11 cellular contexts compared by ENCODE assay signal in the genomic region with DNA sequence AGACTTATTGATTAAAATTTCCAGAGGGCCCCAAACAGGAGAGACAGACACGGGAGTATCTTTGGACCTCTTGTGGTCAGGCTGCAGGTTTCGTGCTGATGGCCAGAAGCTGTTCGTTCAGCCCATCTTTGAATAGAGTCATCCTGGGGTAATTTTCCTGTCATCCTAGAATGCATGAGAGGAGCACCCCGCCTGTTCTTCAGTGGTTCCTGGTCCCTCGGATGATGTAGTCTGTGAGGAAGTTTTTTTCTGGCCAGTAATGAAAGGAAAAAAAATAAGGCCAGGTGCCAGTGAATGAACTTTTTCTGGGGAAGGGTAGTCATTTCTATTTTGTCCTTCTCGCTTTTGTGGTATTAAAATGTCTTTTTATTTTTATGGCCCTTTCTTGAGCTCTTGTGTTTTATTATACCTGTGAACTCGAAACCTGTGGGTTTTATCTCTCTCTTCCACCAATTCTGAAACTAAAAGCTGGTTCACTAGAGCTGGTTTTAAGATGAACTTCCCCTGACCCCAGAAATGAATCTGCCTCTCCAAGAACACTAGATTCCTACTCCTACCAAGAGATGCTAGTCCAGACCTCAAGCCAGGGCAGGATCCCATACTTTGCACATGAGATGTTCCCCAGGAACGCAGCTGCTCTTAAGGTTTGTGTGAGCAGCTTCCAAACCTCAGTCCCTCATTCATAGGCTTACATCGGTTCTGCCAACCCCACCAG. TPM values are rescaled to one million over a fixed set of nuclear protein-coding genes. Genes with fewer than 3 reads are reported as not detected.
DNase-seq lines count a peak whose midpoint lies in the region; ATAC-seq lines count a peak whose summit lies in the region.
"Had no signal": no experiment of that assay in that cellular context is flagged by ENCODE, and none has a peak within 500 bp of the region (broad histone marks: within the 10 kb centered on the region; RNA-seq: fewer than 3 reads in every experiment).

No MANE protein-coding gene starts in this region.

- peak; percentile 83 for DNase-seq in myocyte (ENCODE audit: low read depth)
- no peak for DNase-seq in germinal center (ENCODE audit: low spot score)
- DNase-seq in HUDEP-2 (lab: John Stamatoyannopoulos, UW; ENCODE audit: unreplicated experiment in 76 of 76) = no peak
- DNase-seq in DMS153 treated with DMSO at 0.1 percent for 48 hours (lab: John Stamatoyannopoulos, UW; ENCODE audit: unreplicated experiment) = no peak
- DNase-seq: activated CD4-positive, alpha-beta memory T cell treated with anti-CD3 and anti-CD28 coated beads for 36 hours; DMS153; NCI-H2029 treated with DMSO at 0.1 percent for 48 hours; SHP77 treated with DMSO at 0.1 percent for 48 hours had no signal

- peak; percentile 59 for ATAC-seq in GM18909 (IDR thresholded peaks at IDR 0.05; ENCODE audit: poor library complexity, unreplicated experiment)
- ATAC-seq in GM21723 (IDR thresholded peaks at IDR 0.05; ENCODE audit: unreplicated experiment) = peak; percentile 95
- ATAC-seq in HG03521 (IDR thresholded peaks at IDR 0.05; ENCODE audit: unreplicated experiment) = peak; percentile 83

RNA-seq across cellular contexts. Expression of a gene that starts 15.4 kb away (rescaled TPM):
- total RNA-seq in myocyte = 129 and 151 TPM in 2 replicates
- polyA plus RNA-seq in myocyte (2012) = 179 TPM

RNA-seq across cellular contexts. Expression of a gene that starts 35.6 kb away (rescaled TPM):
- 10.6 and 12.0 TPM in 2 replicates for total RNA-seq in myocyte
- polyA plus RNA-seq in myocyte (2012) = 16.3 TPM
